Comparison of ENCODE assay signal across 20 cellular contexts in the genomic region with DNA sequence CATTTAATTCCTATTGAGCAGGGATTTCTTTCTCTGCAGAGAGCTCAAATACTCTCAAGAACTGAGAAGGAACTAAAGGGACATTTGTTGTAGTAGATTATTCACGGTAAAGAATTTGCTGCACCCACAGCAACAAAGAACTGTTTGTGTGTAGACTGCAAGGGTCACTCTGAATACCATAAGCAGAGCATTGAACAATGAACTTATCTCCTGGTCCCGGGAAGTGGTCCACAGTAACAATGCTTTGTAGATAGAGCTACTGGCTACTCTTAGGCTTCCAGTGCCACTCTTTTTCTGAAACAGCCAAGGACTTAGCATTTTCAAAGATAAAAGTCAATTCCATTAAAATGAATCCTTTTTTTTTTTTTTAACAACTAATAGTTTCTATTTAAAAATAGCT.
"Had no signal": no experiment of that assay in that cellular context is flagged by ENCODE, and none has a peak within 500 bp of the region (broad histone marks: within the 10 kb centered on the region; RNA-seq: fewer than 3 reads in every experiment).

No MANE protein-coding gene starts in this region.

- H3K4me1 ChIP-seq: left lung had no signal

- H3K27me3 Mint-ChIP-seq: activated CD4-positive, alpha-beta memory T cell treated with anti-CD3 and anti-CD28 coated beads for 36 hours; activated CD8-positive, alpha-beta memory T cell treated with anti-CD3 and anti-CD28 coated beads, Interleukin-2, amount 10 ng/mL, durations not matched to agents 7 days and 5 days; activated naive CD4-positive, alpha-beta T cell treated with anti-CD3 and anti-CD28 coated beads, Interleukin-2, amount 50 U/mL, for 24 hours; memory B cell had no signal

- H3K36me3 ChIP-seq: adrenal gland, brain microvascular endothelial cell, gastroesophageal sphincter, left lung, thyroid gland, uterus had no signal

- H3K4me3 ChIP-seq: adrenal gland, gastroesophageal sphincter, left lung, thyroid gland, uterus had no signal

- H3K4me3 Mint-ChIP-seq: activated CD4-positive, alpha-beta memory T cell treated with anti-CD3 and anti-CD28 coated beads for 36 hours; activated CD8-positive, alpha-beta memory T cell treated with anti-CD3 and anti-CD28 coated beads, Interleukin-2, amount 10 ng/mL, durations not matched to agents 7 days and 5 days; activated naive CD4-positive, alpha-beta T cell treated with anti-CD3 and anti-CD28 coated beads, Interleukin-2, amount 50 U/mL, for 24 hours; memory B cell; nephron; stimulated activated effector memory CD8-positive, alpha-beta T cell treated with anti-CD3 and anti-CD28 coated beads, Interleukin-12 subunit alpha, Interleukin-12 subunit beta, amount 100 ng/mL, for 72 hours had no signal

- H3K9me3 Mint-ChIP-seq: activated CD4-positive, alpha-beta memory T cell treated with anti-CD3 and anti-CD28 coated beads for 36 hours; activated naive CD4-positive, alpha-beta T cell treated with anti-CD3 and anti-CD28 coated beads, Interleukin-2, amount 50 U/mL, for 24 hours; memory B cell; nephron; stimulated activated effector memory CD8-positive, alpha-beta T cell treated with anti-CD3 and anti-CD28 coated beads, Interleukin-12 subunit alpha, Interleukin-12 subunit beta, amount 100 ng/mL, for 72 hours had no signal

- H3K4me2 ChIP-seq: SK-N-SH had no signal

- H3K4me1 Mint-ChIP-seq: activated CD8-positive, alpha-beta memory T cell treated with anti-CD3 and anti-CD28 coated beads, Interleukin-2, amount 10 ng/mL, durations not matched to agents 7 days and 5 days had no signal

- ATAC-seq: activated CD8-positive, alpha-beta memory T cell treated with anti-CD3 and anti-CD28 coated beads, Interleukin-2, amount 10 ng/mL, durations not matched to agents 7 days and 5 days; gastroesophageal sphincter; left lung; stimulated activated effector memory CD8-positive, alpha-beta T cell treated with anti-CD3 and anti-CD28 coated beads, Interleukin-12 subunit alpha, Interleukin-12 subunit beta, amount 100 ng/mL, for 72 hours had no signal

- H3K36me3 Mint-ChIP-seq: activated CD4-positive, alpha-beta memory T cell treated with anti-CD3 and anti-CD28 coated beads for 36 hours; activated CD8-positive, alpha-beta memory T cell treated with anti-CD3 and anti-CD28 coated beads, Interleukin-2, amount 10 ng/mL, durations not matched to agents 7 days and 5 days; activated naive CD4-positive, alpha-beta T cell treated with anti-CD3 and anti-CD28 coated beads, Interleukin-2, amount 50 U/mL, for 24 hours; memory B cell; stimulated activated effector memory CD8-positive, alpha-beta T cell treated with anti-CD3 and anti-CD28 coated beads, Interleukin-12 subunit alpha, Interleukin-12 subunit beta, amount 100 ng/mL, for 72 hours had no signal

- H3K27ac Mint-ChIP-seq: activated CD4-positive, alpha-beta memory T cell treated with anti-CD3 and anti-CD28 coated beads for 36 hours; activated CD8-positive, alpha-beta memory T cell treated with anti-CD3 and anti-CD28 coated beads, Interleukin-2, amount 10 ng/mL, durations not matched to agents 7 days and 5 days; activated naive CD4-positive, alpha-beta T cell treated with anti-CD3 and anti-CD28 coated beads, Interleukin-2, amount 50 U/mL, for 24 hours; memory B cell; stimulated activated effector memory CD8-positive, alpha-beta T cell treated with anti-CD3 and anti-CD28 coated beads, Interleukin-12 subunit alpha, Interleukin-12 subunit beta, amount 100 ng/mL, for 72 hours had no signal

- H3K9ac ChIP-seq: SK-N-SH had no signal

- H3K9me3 ChIP-seq: adrenal gland, gastroesophageal sphincter, left lung, SK-N-SH, thyroid gland, uterus had no signal

- H3K27me3 ChIP-seq: adrenal gland, brain microvascular endothelial cell, left lung, thyroid gland, uterus had no signal

- DNase-seq: activated CD4-positive, alpha-beta memory T cell treated with anti-CD3 and anti-CD28 coated beads for 36 hours; activated CD8-positive, alpha-beta memory T cell treated with anti-CD3 and anti-CD28 coated beads, Interleukin-2, amount 10 ng/mL, durations not matched to agents 7 days and 5 days; activated effector memory CD4-positive, alpha-beta T cell treated with Interleukin-2 at 50 U/mL for 16 hours; activated T-cell treated with anti-CD3 and anti-CD28 coated beads, Interleukin-2, amount 50 U/mL, for 1 hour; adrenal gland; brain microvascular endothelial cell; cortex of kidney; effector memory CD4-positive, alpha-beta T cell; left lung; SK-N-SH; stimulated activated CD4-positive, alpha-beta T cell treated with anti-CD3 and anti-CD28 coated beads, Interleukin-12 subunit alpha, Interleukin-12 subunit beta, amount 100 ng/mL, for 4 hours; stimulated activated CD4-positive, alpha-beta T cell treated with anti-CD3 and anti-CD28 coated beads, Interleukin-2, amount 100 ng/mL, for 24 hours; thyroid gland; uterus had no signal

- H3K27ac ChIP-seq: adrenal gland, brain microvascular endothelial cell, epithelial cell of prostate, gastroesophageal sphincter, left lung, thyroid gland, uterus had no signal
